Comparison of ENCODE assay signal across 35 cellular contexts in genomic region chr2:129176375-129176774, GRCh38.
"Had no signal": no experiment of that assay in that cellular context is flagged by ENCODE, and none has a peak within 500 bp of the region (broad histone marks: within the 10 kb centered on the region; RNA-seq: fewer than 3 reads in every experiment).

No MANE protein-coding gene starts in this region.

- H3K4me1 ChIP-seq: adrenal gland, body of pancreas, breast epithelium had no signal

- FAIRE-seq: astrocyte, TTC549 had no signal

- H3K9me3 ChIP-seq: adrenal gland, body of pancreas, breast epithelium had no signal

- H3K36me3 ChIP-seq: adrenal gland, brain microvascular endothelial cell, breast epithelium, cardiac muscle cell had no signal

- ATAC-seq: activated CD8-positive, alpha-beta T cell treated with anti-CD3 and anti-CD28 coated beads for 36 hours; activated naive CD4-positive, alpha-beta T cell treated with anti-CD3 and anti-CD28 coated beads, Interleukin-2, amount 50 U/mL, for 72 hours; activated T-cell treated with anti-CD3 and anti-CD28 coated beads, Interleukin-2, amount 50 U/mL, for 4 hours; activated T-cell treated with anti-CD3 and anti-CD28 coated beads, Interleukin-2, amount 50 U/mL, for 72 hours; activated T-helper 17 cell treated with anti-CD3 and anti-CD28 coated beads, Interleukin-2, amount 50 U/mL, for 72 hours; body of pancreas had no signal

- DNase-seq: activated B cell treated with CpG ODN at 0.5 μM for 24 hours; activated CD4-positive, alpha-beta memory T cell treated with anti-CD3 and anti-CD28 coated beads for 36 hours; activated CD4-positive, alpha-beta T cell treated with anti-CD3 and anti-CD28 coated beads for 4 hours; activated CD4-positive, alpha-beta T cell treated with anti-CD3 and anti-CD28 coated beads, Interleukin-2, amount 50 U/mL, for 1 hour; activated CD4-positive, alpha-beta T cell treated with anti-CD3 and anti-CD28 coated beads, Interleukin-2, amount 50 U/mL, for 4 hours; activated CD4-positive, CD25-positive, alpha-beta regulatory T cell treated with anti-CD3 and anti-CD28 coated beads, Interleukin-2, amount 50 U/mL, for 72 hours; activated CD8-positive, alpha-beta memory T cell treated with anti-CD3 and anti-CD28 coated beads, Interleukin-2, amount 50 U/mL, for 4 hours; activated CD8-positive, alpha-beta T cell treated with anti-CD3 and anti-CD28 coated beads for 36 hours; activated effector memory CD4-positive, alpha-beta T cell treated with anti-CD3 and anti-CD28 coated beads, Interleukin-2, amount 50 U/mL, for 16 hours; activated gamma-delta T cell treated with Interleukin-2 at 50 U/mL for 16 hours; activated naive CD4-positive, alpha-beta T cell; activated naive CD4-positive, alpha-beta T cell treated with anti-CD3 and anti-CD28 coated beads for 36 hours; activated naive CD4-positive, alpha-beta T cell treated with anti-CD3 and anti-CD28 coated beads, Interleukin-2, amount 50 U/mL, for 16 hours; activated naive CD8-positive, alpha-beta T cell treated with anti-CD3 and anti-CD28 coated beads for 36 hours; activated T-cell treated with anti-CD3 and anti-CD28 coated beads for 4 hours; activated T-cell treated with anti-CD3 and anti-CD28 coated beads, Interleukin-2, amount 50 U/mL, for 1 hour; activated T-cell treated with anti-CD3 and anti-CD28 coated beads, Interleukin-2, amount 50 U/mL, for 4 hours; activated T-cell treated with anti-CD3 and anti-CD28 coated beads, Interleukin-2, amount 50 U/mL, for 72 hours; amniotic stem cell; aorta; body of pancreas; brain microvascular endothelial cell; caudate nucleus; cerebellar nuclear complex; T-helper 1 cell; T-helper 2 cell; T-helper 9 cell had no signal

- H3K27me3 ChIP-seq: adrenal gland, body of pancreas, brain microvascular endothelial cell, breast epithelium, cardiac muscle cell had no signal

- H3K27ac ChIP-seq: adrenal gland, body of pancreas, brain microvascular endothelial cell, breast epithelium, cardiac muscle cell, VCaP had no signal

- H3K4me3 ChIP-seq: adrenal gland, body of pancreas, breast epithelium, cardiac muscle cell had no signal
